In the genomic region with DNA sequence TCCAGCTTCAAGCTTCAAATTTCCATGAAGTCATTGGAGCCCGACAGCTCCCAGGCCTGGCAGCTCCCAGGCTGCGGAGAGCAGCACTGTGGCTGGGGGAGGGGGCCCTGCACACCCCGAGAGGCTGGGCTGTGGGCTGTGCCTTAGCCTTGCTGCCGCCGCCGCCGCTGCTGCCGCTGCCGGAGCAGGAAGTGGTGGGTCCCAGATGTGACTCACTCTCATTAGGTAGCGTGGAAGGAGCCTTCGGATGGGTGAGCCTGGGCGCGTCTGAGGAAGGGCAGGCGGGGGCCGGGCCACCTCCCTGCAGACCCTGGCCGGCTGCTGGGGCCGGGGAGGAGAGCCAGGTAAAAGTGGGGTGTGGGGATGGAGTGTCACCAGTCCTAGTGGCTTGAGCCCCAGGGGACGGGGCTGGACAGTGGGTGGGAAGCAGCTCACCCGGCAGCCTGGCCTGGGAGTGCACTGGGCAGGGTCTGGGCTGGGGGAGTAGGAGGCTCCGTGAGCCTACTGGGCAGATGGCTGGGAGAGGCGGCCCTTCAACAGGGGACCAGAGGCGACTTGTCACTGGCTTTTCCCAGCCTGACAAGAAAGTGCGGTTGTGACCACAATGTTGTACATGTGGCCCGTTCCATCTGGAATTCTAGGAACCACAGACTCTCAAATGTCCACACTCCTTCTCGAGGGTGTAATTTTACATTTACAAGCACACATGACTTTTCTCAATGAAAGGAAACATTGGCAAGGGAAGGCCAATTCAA, we compare ENCODE assay signal across 1 cellular context.
TF ChIP-seq lines count a peak whose summit lies in the region.

A gene (plus strand): TSS at position 215 of the 755 bp plus-strand sequence. CDS start 21,629 bp downstream, outside the sequence.

TF ChIP-seq in K562, 482 proteins besides CTCF, POLR2A, EP300 and RAD21 (continued from another document and continues in another):
- TF ChIP-seq, protein P1, sequence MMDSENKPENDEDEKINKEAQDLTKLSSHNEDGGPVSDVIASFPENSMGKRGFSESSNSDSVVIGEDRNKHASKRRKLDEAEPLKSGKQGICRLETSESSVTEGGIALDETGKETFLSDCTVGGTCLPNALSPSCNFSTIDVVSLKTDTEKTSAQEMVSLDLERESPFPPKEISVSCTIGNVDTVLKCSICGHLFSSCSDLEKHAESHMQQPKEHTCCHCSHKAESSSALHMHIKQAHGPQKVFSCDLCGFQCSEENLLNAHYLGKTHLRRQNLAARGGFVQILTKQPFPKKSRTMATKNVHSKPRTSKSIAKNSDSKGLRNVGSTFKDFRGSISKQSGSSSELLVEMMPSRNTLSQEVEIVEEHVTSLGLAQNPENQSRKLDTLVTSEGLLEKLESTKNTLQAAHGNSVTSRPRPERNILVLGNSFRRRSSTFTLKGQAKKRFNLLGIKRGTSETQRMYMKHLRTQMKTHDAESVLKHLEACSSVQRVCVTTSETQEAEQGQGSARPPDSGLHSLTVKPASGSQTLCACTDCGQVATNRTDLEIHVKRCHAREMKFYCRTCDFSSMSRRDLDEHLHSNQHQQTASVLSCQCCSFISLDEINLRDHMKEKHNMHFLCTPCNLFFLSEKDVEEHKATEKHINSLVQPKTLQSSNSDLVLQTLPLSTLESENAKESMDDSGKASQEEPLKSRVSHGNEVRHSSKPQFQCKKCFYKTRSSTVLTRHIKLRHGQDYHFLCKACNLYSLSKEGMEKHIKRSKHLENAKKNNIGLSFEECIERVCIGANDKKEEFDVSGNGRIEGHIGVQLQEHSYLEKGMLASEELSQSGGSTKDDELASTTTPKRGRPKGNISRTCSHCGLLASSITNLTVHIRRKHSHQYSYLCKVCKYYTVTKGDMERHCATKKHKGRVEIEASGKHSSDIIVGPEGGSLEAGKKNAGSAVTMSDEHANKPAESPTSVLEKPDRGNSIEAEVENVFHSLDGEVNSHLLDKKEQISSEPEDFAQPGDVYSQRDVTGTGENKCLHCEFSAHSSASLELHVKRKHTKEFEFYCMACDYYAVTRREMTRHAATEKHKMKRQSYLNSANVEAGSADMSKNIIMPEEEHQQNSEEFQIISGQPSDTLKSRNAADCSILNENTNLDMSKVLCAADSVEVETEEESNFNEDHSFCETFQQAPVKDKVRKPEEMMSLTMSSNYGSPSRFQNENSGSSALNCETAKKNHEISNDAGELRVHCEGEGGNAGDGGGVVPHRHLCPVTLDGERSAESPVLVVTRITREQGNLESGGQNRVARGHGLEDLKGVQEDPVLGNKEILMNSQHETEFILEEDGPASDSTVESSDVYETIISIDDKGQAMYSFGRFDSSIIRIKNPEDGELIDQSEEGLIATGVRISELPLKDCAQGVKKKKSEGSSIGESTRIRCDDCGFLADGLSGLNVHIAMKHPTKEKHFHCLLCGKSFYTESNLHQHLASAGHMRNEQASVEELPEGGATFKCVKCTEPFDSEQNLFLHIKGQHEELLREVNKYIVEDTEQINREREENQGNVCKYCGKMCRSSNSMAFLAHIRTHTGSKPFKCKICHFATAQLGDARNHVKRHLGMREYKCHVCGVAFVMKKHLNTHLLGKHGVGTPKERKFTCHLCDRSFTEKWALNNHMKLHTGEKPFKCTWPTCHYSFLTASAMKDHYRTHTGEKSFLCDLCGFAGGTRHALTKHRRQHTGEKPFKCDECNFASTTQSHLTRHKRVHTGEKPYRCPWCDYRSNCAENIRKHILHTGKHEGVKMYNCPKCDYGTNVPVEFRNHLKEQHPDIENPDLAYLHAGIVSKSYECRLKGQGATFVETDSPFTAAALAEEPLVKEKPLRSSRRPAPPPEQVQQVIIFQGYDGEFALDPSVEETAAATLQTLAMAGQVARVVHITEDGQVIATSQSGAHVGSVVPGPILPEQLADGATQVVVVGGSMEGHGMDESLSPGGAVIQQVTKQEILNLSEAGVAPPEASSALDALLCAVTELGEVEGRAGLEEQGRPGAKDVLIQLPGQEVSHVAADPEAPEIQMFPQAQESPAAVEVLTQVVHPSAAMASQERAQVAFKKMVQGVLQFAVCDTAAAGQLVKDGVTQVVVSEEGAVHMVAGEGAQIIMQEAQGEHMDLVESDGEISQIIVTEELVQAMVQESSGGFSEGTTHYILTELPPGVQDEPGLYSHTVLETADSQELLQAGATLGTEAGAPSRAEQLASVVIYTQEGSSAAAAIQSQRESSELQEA (IDR thresholded peaks at IDR 0.05; ENCODE audit: low read depth), result no peak
- peak; percentile 5 for TF ChIP-seq DACH1 (IDR thresholded peaks at IDR 0.05; ENCODE audit: partially characterized antibody)
- TF ChIP-seq, protein P2, sequence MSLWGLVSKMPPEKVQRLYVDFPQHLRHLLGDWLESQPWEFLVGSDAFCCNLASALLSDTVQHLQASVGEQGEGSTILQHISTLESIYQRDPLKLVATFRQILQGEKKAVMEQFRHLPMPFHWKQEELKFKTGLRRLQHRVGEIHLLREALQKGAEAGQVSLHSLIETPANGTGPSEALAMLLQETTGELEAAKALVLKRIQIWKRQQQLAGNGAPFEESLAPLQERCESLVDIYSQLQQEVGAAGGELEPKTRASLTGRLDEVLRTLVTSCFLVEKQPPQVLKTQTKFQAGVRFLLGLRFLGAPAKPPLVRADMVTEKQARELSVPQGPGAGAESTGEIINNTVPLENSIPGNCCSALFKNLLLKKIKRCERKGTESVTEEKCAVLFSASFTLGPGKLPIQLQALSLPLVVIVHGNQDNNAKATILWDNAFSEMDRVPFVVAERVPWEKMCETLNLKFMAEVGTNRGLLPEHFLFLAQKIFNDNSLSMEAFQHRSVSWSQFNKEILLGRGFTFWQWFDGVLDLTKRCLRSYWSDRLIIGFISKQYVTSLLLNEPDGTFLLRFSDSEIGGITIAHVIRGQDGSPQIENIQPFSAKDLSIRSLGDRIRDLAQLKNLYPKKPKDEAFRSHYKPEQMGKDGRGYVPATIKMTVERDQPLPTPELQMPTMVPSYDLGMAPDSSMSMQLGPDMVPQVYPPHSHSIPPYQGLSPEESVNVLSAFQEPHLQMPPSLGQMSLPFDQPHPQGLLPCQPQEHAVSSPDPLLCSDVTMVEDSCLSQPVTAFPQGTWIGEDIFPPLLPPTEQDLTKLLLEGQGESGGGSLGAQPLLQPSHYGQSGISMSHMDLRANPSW (CRISPR knock-in tag; IDR thresholded peaks at IDR 0.05), result no peak
- peak in 1 of 2 experiments; percentile 37; a peak in 1 of 4 replicates for TF ChIP-seq ETV6 (IDR thresholded peaks at IDR 0.05; ENCODE audit: borderline replicate concordance in 1 of 2, low read depth in 2 of 2, low read length in 1 of 2)
- TF ChIP-seq ETV6 (CRISPR knock-in tag; IDR thresholded peaks at IDR 0.05; ENCODE audit: borderline replicate concordance), result no peak
- TF ChIP-seq MYC (IDR thresholded peaks at IDR 0.05; ENCODE audit: low read depth, low read length), result peak; percentile 10
- TF ChIP-seq MYC (CRISPR knock-in tag; IDR thresholded peaks at IDR 0.05; ENCODE audit: borderline replicate concordance, low read depth), result no peak
- no peak; the same call in 1 of the 2 replicates for TF ChIP-seq RNF2 (IDR thresholded peaks at IDR 0.05)
- TF ChIP-seq, protein P3, sequence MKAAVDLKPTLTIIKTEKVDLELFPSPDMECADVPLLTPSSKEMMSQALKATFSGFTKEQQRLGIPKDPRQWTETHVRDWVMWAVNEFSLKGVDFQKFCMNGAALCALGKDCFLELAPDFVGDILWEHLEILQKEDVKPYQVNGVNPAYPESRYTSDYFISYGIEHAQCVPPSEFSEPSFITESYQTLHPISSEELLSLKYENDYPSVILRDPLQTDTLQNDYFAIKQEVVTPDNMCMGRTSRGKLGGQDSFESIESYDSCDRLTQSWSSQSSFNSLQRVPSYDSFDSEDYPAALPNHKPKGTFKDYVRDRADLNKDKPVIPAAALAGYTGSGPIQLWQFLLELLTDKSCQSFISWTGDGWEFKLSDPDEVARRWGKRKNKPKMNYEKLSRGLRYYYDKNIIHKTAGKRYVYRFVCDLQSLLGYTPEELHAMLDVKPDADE (conservative IDR thresholded peaks at IDR 0.05; ENCODE audit: control insufficient read depth, low read depth, low read length), result peak; percentile 68
- TF ChIP-seq, protein P4, sequence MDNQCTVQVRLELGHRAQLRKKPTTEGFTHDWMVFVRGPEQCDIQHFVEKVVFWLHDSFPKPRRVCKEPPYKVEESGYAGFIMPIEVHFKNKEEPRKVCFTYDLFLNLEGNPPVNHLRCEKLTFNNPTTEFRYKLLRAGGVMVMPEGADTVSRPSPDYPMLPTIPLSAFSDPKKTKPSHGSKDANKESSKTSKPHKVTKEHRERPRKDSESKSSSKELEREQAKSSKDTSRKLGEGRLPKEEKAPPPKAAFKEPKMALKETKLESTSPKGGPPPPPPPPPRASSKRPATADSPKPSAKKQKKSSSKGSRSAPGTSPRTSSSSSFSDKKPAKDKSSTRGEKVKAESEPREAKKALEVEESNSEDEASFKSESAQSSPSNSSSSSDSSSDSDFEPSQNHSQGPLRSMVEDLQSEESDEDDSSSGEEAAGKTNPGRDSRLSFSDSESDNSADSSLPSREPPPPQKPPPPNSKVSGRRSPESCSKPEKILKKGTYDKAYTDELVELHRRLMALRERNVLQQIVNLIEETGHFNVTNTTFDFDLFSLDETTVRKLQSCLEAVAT (IDR thresholded peaks at IDR 0.05), result no peak
- TF ChIP-seq LEF1 (IDR thresholded peaks at IDR 0.05), result peak; percentile 18; the same call in 1 of the 2 replicates
- TF ChIP-seq, protein P5, sequence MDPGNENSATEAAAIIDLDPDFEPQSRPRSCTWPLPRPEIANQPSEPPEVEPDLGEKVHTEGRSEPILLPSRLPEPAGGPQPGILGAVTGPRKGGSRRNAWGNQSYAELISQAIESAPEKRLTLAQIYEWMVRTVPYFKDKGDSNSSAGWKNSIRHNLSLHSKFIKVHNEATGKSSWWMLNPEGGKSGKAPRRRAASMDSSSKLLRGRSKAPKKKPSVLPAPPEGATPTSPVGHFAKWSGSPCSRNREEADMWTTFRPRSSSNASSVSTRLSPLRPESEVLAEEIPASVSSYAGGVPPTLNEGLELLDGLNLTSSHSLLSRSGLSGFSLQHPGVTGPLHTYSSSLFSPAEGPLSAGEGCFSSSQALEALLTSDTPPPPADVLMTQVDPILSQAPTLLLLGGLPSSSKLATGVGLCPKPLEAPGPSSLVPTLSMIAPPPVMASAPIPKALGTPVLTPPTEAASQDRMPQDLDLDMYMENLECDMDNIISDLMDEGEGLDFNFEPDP (CRISPR knock-in tag; IDR thresholded peaks at IDR 0.05), result no peak
- TF ChIP-seq SMARCB1 (IDR thresholded peaks at IDR 0.05; ENCODE audit: insufficient read length, low read depth), result no peak
- TF ChIP-seq, protein P6, sequence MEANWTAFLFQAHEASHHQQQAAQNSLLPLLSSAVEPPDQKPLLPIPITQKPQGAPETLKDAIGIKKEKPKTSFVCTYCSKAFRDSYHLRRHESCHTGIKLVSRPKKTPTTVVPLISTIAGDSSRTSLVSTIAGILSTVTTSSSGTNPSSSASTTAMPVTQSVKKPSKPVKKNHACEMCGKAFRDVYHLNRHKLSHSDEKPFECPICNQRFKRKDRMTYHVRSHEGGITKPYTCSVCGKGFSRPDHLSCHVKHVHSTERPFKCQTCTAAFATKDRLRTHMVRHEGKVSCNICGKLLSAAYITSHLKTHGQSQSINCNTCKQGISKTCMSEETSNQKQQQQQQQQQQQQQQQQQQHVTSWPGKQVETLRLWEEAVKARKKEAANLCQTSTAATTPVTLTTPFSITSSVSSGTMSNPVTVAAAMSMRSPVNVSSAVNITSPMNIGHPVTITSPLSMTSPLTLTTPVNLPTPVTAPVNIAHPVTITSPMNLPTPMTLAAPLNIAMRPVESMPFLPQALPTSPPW (CRISPR knock-in tag; IDR thresholded peaks at IDR 0.05), result peak; percentile 79
- TF ChIP-seq, protein P7, sequence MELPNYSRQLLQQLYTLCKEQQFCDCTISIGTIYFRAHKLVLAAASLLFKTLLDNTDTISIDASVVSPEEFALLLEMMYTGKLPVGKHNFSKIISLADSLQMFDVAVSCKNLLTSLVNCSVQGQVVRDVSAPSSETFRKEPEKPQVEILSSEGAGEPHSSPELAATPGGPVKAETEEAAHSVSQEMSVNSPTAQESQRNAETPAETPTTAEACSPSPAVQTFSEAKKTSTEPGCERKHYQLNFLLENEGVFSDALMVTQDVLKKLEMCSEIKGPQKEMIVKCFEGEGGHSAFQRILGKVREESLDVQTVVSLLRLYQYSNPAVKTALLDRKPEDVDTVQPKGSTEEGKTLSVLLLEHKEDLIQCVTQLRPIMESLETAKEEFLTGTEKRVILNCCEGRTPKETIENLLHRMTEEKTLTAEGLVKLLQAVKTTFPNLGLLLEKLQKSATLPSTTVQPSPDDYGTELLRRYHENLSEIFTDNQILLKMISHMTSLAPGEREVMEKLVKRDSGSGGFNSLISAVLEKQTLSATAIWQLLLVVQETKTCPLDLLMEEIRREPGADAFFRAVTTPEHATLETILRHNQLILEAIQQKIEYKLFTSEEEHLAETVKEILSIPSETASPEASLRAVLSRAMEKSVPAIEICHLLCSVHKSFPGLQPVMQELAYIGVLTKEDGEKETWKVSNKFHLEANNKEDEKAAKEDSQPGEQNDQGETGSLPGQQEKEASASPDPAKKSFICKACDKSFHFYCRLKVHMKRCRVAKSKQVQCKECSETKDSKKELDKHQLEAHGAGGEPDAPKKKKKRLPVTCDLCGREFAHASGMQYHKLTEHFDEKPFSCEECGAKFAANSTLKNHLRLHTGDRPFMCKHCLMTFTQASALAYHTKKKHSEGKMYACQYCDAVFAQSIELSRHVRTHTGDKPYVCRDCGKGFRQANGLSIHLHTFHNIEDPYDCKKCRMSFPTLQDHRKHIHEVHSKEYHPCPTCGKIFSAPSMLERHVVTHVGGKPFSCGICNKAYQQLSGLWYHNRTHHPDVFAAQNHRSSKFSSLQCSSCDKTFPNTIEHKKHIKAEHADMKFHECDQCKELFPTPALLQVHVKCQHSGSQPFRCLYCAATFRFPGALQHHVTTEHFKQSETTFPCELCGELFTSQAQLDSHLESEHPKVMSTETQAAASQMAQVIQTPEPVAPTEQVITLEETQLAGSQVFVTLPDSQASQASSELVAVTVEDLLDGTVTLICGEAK (IDR thresholded peaks at IDR 0.05), result peak; percentile 36
- TF ChIP-seq, protein P7 (CRISPR knock-in tag; IDR thresholded peaks at IDR 0.05), result no peak
- peak; percentile 33 for TF ChIP-seq NEUROD1 (IDR thresholded peaks at IDR 0.05; ENCODE audit: borderline replicate concordance, low read depth, low read length, partially characterized antibody)
